In genomic region chr4:153174821-153175567, GRCh38 we compare ENCODE assay signal across 1 cellular context.
TF ChIP-seq lines count a peak whose summit lies in the region.

No MANE protein-coding gene starts in this region.

TF ChIP-seq in HepG2, 621 proteins besides CTCF, POLR2A, EP300 and RAD21 (continued from another document and continues in another):
- TF ChIP-seq ZNF777 (CRISPR knock-in tag; IDR thresholded peaks at IDR 0.05) (no peak), POGK (CRISPR knock-in tag; conservative IDR thresholded peaks at IDR 0.05) (peak; percentile 50; the same call in 1 of the 2 replicates), ZNF598 (CRISPR knock-in tag; IDR thresholded peaks at IDR 0.05; ENCODE audit: borderline replicate concordance) (no peak), ZNF224 (CRISPR knock-in tag; IDR thresholded peaks at IDR 0.05) (no peak), BCL6 (CRISPR knock-in tag; IDR thresholded peaks at IDR 0.05) (peak; percentile 85), MIER3 (CRISPR knock-in tag; IDR thresholded peaks at IDR 0.05; ENCODE audit: borderline replicate concordance) (0 out of 2 replicates have a peak, but pooled peaks have one; percentile 21), ZC3H4 (CRISPR knock-in tag; IDR thresholded peaks at IDR 0.05; ENCODE audit: borderline replicate concordance) (no peak), ZNF564 (CRISPR knock-in tag; IDR thresholded peaks at IDR 0.05) (peak; percentile 38; the same call in 1 of the 2 replicates), USF2 (IDR thresholded peaks at IDR 0.05; ENCODE audit: low read depth, low read length) (no peak), USF2 (CRISPR knock-in tag; IDR thresholded peaks at IDR 0.05; ENCODE audit: borderline replicate concordance) (no peak), ZNF264 (CRISPR knock-in tag; IDR thresholded peaks at IDR 0.05) (no peak), ZNF83 (CRISPR knock-in tag; IDR thresholded peaks at IDR 0.05; ENCODE audit: borderline replicate concordance) (no peak), SP5 (CRISPR knock-in tag; IDR thresholded peaks at IDR 0.05; ENCODE audit: borderline replicate concordance, low read depth) (0 out of 2 replicates have a peak, but pooled peaks have one; percentile 34), ZNF276 (CRISPR knock-in tag; IDR thresholded peaks at IDR 0.05; ENCODE audit: low read depth) (no peak), SMYD3 (CRISPR knock-in tag; IDR thresholded peaks at IDR 0.05) (0 out of 2 replicates have a peak, but pooled peaks have one; percentile 32), YY1 (IDR thresholded peaks at IDR 0.05; ENCODE audit: insufficient read depth, insufficient replicate concordance, low read depth, low read length) (peak; percentile 66), ZNF691 (CRISPR knock-in tag; IDR thresholded peaks at IDR 0.05; ENCODE audit: borderline replicate concordance, low read depth) (peak; percentile 44; the same call in 1 of the 2 replicates), MLXIP (CRISPR knock-in tag; IDR thresholded peaks at IDR 0.05; ENCODE audit: borderline replicate concordance) (no peak), RXRB (CRISPR knock-in tag; IDR thresholded peaks at IDR 0.05; ENCODE audit: borderline replicate concordance) (peak; percentile 46; the same call in 1 of the 2 replicates), FOXA3 (CRISPR knock-in tag; IDR thresholded peaks at IDR 0.05) (peak; percentile 64), SKIL (CRISPR knock-in tag; IDR thresholded peaks at IDR 0.05; ENCODE audit: borderline replicate concordance) (0 out of 2 replicates have a peak, but pooled peaks have one; percentile 20), RARA (CRISPR knock-in tag; IDR thresholded peaks at IDR 0.05) (peak; percentile 74), CBX5 (CRISPR knock-in tag; IDR thresholded peaks at IDR 0.05; ENCODE audit: borderline replicate concordance) (no peak), HNF4G (IDR thresholded peaks at IDR 0.05; ENCODE audit: borderline replicate concordance, low read depth, low read length) (no peak), HNF4G (CRISPR knock-in tag; IDR thresholded peaks at IDR 0.05; ENCODE audit: borderline replicate concordance, low read depth) (no peak), NFKBIZ (CRISPR knock-in tag; IDR thresholded peaks at IDR 0.05) (0 out of 2 replicates have a peak, but pooled peaks have one; percentile 27), XBP1 (CRISPR knock-in tag; IDR thresholded peaks at IDR 0.05) (no peak), ZNF496 (CRISPR knock-in tag; IDR thresholded peaks at IDR 0.05; ENCODE audit: insufficient replicate concordance) (no peak), ZNF232 (CRISPR knock-in tag; IDR thresholded peaks at IDR 0.05; ENCODE audit: borderline replicate concordance) (0 out of 2 replicates have a peak, but pooled peaks have one; percentile 22), MED1 (CRISPR knock-in tag; IDR thresholded peaks at IDR 0.05) (peak; percentile 72), ZBTB1 (CRISPR knock-in tag; IDR thresholded peaks at IDR 0.05; ENCODE audit: borderline replicate concordance) (no peak), MLX (CRISPR knock-in tag; IDR thresholded peaks at IDR 0.05) (0 out of 2 replicates have a peak, but pooled peaks have one; percentile 28), TEAD2 (CRISPR knock-in tag; IDR thresholded peaks at IDR 0.05) (no peak), ZFP1 (CRISPR knock-in tag; IDR thresholded peaks at IDR 0.05) (0 out of 2 replicates have a peak, but pooled peaks have one; percentile 73), SP140L (CRISPR knock-in tag; IDR thresholded peaks at IDR 0.05; ENCODE audit: borderline replicate concordance) (no peak), ZFP37 (CRISPR knock-in tag; IDR thresholded peaks at IDR 0.05; ENCODE audit: borderline replicate concordance) (no peak), ZNF570 (CRISPR knock-in tag; IDR thresholded peaks at IDR 0.05; ENCODE audit: borderline replicate concordance) (no peak), POLR2AphosphoS5 (IDR thresholded peaks at IDR 0.05; ENCODE audit: low read depth, low read length) (no peak), ZNF501 (CRISPR knock-in tag; IDR thresholded peaks at IDR 0.05) (peak; percentile 52; the same call in 1 of the 2 replicates), E2F2 (CRISPR knock-in tag; IDR thresholded peaks at IDR 0.05; ENCODE audit: borderline replicate concordance) (no peak), IKZF1 (IDR thresholded peaks at IDR 0.05) (no peak), ATF6 (CRISPR knock-in tag; conservative IDR thresholded peaks at IDR 0.05) (no peak), ZSCAN12 (CRISPR knock-in tag; IDR thresholded peaks at IDR 0.05) (no peak), ZNF253 (CRISPR knock-in tag; IDR thresholded peaks at IDR 0.05; ENCODE audit: borderline replicate concordance) (no peak), JUND (CRISPR knock-in tag; IDR thresholded peaks at IDR 0.05) (peak; percentile 45; the same call in 1 of the 2 replicates)
